ENCODE assay signal across 8 cellular contexts in genomic region chr5:150350524-150351344, GRCh38. TPM values are rescaled to one million over a fixed set of nuclear protein-coding genes. Genes with fewer than 3 reads are reported as not detected.
A peak's percentile ranks its signal among the peaks of the same experiment; 100 is the strongest.
DNase-seq lines count a peak whose midpoint lies in the region; ATAC-seq, FAIRE-seq and TF ChIP-seq lines count a peak whose summit lies in the region.

No MANE protein-coding gene starts in this region.

- H3K9me3 ChIP-seq in PC-9 (ENCODE audit: insufficient read depth, low read depth) (no peaks in the 10 kb centered on the region), gastroesophageal sphincter (no peaks in the 10 kb centered on the region)

- CTCF ChIA-PET in PC-9 (lab: Charles Lee), result interaction anchor here (0.5 to 1.5 kb wide), 8 partner anchors 16 to 134 kb away, joined by 3 to 5 read pairs (median 4); no protein-coding TSS in a partner anchor

- H3K27ac ChIP-seq in PC-9, result no peak overlapping the region
- H3K27ac ChIP-seq in gastroesophageal sphincter, result peak overlapping the region in 2 of 4 donors; percentile 9 to 26

- H3K36me3 ChIP-seq in PC-9 (ENCODE audit: low read depth) (no peaks in the 10 kb centered on the region), gastroesophageal sphincter (no peaks in the 10 kb centered on the region)

- DNase-seq in CMK (ENCODE audit: low read depth) (peak; percentile 29), GM19239 (ENCODE audit: insufficient read length, low spot score) (peak; percentile 48), PC-9 (peak; percentile 66 to 82), occipital lobe (lab: John Stamatoyannopoulos, UW) (peak; percentile 63), urothelium cell line (ENCODE audit: low spot score) (peak; percentile 76)
- peak; percentile 22 for DNase-seq in activated gamma-delta T cell treated with anti-CD3 and anti-CD28 coated beads, Interleukin-2, amount 50 U/mL, for 16 hours (ENCODE audit: low read depth)

- H3K4me3 ChIP-seq in PC-9, result no peak overlapping the region
- H3K4me3 ChIP-seq in gastroesophageal sphincter, result no peak overlapping the region

- H3F3A ChIP-seq in PC-9 (ENCODE audit: insufficient read depth, low read depth), result no peaks in the 10 kb centered on the region

- 51 to 65% methylated on average over 5 to 6 of the region's 7 CpGs for WGBS in gastroesophageal sphincter (ENCODE audit: low coverage in 1 of 2), 2 donors

- no peak overlapping the region for H2AFZ ChIP-seq in PC-9

- TF ChIP-seq CTCF in PC-9 (conservative IDR thresholded peaks at IDR 0.05) (peak; percentile 90), gastroesophageal sphincter (IDR thresholded peaks at IDR 0.05) (peak in 3 of 4 experiments; percentile 42 to 67 (median 66))

- intact Hi-C loops in PC-9 (cut with micrococcal nuclease; ENCODE audit: unreplicated experiment), result loop anchor here (1.0 to 10.0 kb wide), 9 partner anchors 30 to 716 kb away; partner anchors contain the start of gene ARSI

- H3K27me3 ChIP-seq in PC-9 (ENCODE audit: insufficient read depth, low read depth) (no peaks in the 10 kb centered on the region), gastroesophageal sphincter (no peaks in the 10 kb centered on the region)

- no peak for TF ChIP-seq EP300 in gastroesophageal sphincter (IDR thresholded peaks at IDR 0.05)

- no peaks in the 10 kb centered on the region for H4K20me1 ChIP-seq in PC-9 (ENCODE audit: insufficient read depth)

- peaks cover 6% of the 10 kb centered on the region for H3K4me1 ChIP-seq in PC-9 (replicated peaks; ENCODE audit: insufficient read depth)
- H3K4me1 ChIP-seq in gastroesophageal sphincter, result peaks cover 0 to 14% (median 0%) of the 10 kb centered on the region in 3 donors

- TF ChIP-seq POLR2A in gastroesophageal sphincter (IDR thresholded peaks at IDR 0.05), result no peak

- FAIRE-seq in GM19239 (lab: Jason Lieb, UNC) (peak; percentile 92), urothelium cell line (lab: Jason Lieb, UNC) (peak; percentile 62)

- H3K79me2 ChIP-seq in PC-9 (ENCODE audit: low read depth), result no peaks in the 10 kb centered on the region

- H3K9me2 ChIP-seq in PC-9 (ENCODE audit: insufficient read depth), result no peaks in the 10 kb centered on the region

- POLR2A ChIA-PET in PC-9 (lab: Charles Lee; ENCODE audit: unreplicated experiment), result interaction anchor here (0.6 to 0.7 kb wide), 3 partner anchors 51 to 220 kb away, joined by 3 to 8 read pairs (median 4); no protein-coding TSS in a partner anchor

- no peak overlapping the region for H3K4me2 ChIP-seq in PC-9

- ATAC-seq in HG03196 (IDR thresholded peaks at IDR 0.05; ENCODE audit: unreplicated experiment), result peak; percentile 87
- peak; percentile 82 for ATAC-seq in gastroesophageal sphincter

- no TSS peak for BruUV-seq in PC-9 (replicated peaks; lab: Mats Ljungman, UMichigan)

RNA-seq across cellular contexts. Expression of gene TCOF1, which starts 6.8 kb away (rescaled TPM):
- total RNA-seq in PC-9 (2021), result 68.4 and 75.3 TPM in 2 replicates
- 10 to 100 TPM; 25.4 to 55.7 (median 31.0) TPM for total RNA-seq in gastroesophageal sphincter
- 13.6 TPM for total RNA-seq in occipital lobe

RNA-seq across cellular contexts. Expression of gene ARSI, which starts 48.0 kb away (rescaled TPM):
- 2.6 and 3.2 TPM in 2 replicates for total RNA-seq in PC-9 (2021)
- 10 to 100 TPM in 1 of 4 donors, 1 to 10 TPM in 3; 3.1 to 11.6 (median 6.8) TPM for total RNA-seq in gastroesophageal sphincter
- total RNA-seq in occipital lobe, result 0.31 TPM

Comparison
In these comparisons a context has a peak if more than half of its experiments do, and no peak if none do; other contexts are left out.
1. DNase-seq: peak in every context shown above with its lines; median percentile 76 in urothelium cell line; 74 in PC-9; 63 in occipital lobe; 48 in GM19239; 29 in CMK; 22 in activated gamma-delta T cell treated with anti-CD3 and anti-CD28 coated beads, Interleukin-2, amount 50 U/mL, for 16 hours.